In genomic region chr18:55327454-55327853, GRCh38 we compare ENCODE assay signal across 21 cellular contexts.
A peak's percentile ranks its signal among the peaks of the same experiment; 100 is the strongest.
DNase-seq lines count a peak whose midpoint lies in the region; ATAC-seq and TF ChIP-seq lines count a peak whose summit lies in the region.
"Had no signal": no experiment of that assay in that cellular context is flagged by ENCODE, and none has a peak within 500 bp of the region (broad histone marks: within the 10 kb centered on the region; RNA-seq: fewer than 3 reads in every experiment).

No MANE protein-coding gene starts in this region.

- intact Hi-C loops in heart left ventricle (cut with DNase I) (loop anchor here in 5 of 10 donors (5.0 to 10.0 kb wide), 5 partner anchors 85 to 1247 kb away; partner anchors contain the start of gene TCF4 (in 1 of the 5)), left cardiac atrium (cut with DNase I) (loop anchor here in 1 of 2 donors (10.0 kb wide), 1 partner anchor 457 kb away; no protein-coding TSS in a partner anchor), psoas muscle (cut with DNase I) (loop anchor here (5.0 to 10.0 kb wide), 3 partner anchors 233 to 1247 kb away; no protein-coding TSS in a partner anchor), uterus (cut with DNase I; ENCODE audit: low total_unique reads) (loop anchor here (10.0 kb wide), 1 partner anchor 77 kb away; no protein-coding TSS in a partner anchor)

- no peak for TF ChIP-seq CTCF in heart left ventricle (IDR thresholded peaks at IDR 0.05)
- TF ChIP-seq CTCF in chondrocyte (IDR thresholded peaks at IDR 0.05): no peak
- no peak for TF ChIP-seq CTCF in psoas muscle (IDR thresholded peaks at IDR 0.05)
- TF ChIP-seq CTCF in uterus (IDR thresholded peaks at IDR 0.05): no peak

- no peaks in the 10 kb centered on the region for H3K9me3 Mint-ChIP-seq in chondrocyte (ENCODE audit: low read depth)
- H3K9me3 Mint-ChIP-seq: activated CD4-positive, alpha-beta memory T cell treated with anti-CD3 and anti-CD28 coated beads, Interleukin-2, amount 10 ng/mL, durations not matched to agents 7 days and 5 days; type B pancreatic cell had no signal

- H3K4me1 Mint-ChIP-seq in chondrocyte (ENCODE audit: low read depth): peaks cover 41% of the 10 kb centered on the region
- H3K4me1 Mint-ChIP-seq: activated CD4-positive, alpha-beta memory T cell treated with anti-CD3 and anti-CD28 coated beads, Interleukin-2, amount 10 ng/mL, durations not matched to agents 7 days and 5 days had no signal

- H3K36me3 Mint-ChIP-seq in chondrocyte (ENCODE audit: low read depth): no peaks in the 10 kb centered on the region
- H3K36me3 Mint-ChIP-seq: CD4-positive, alpha-beta memory T cell; type B pancreatic cell had no signal

- no peak for DNase-seq in heart left ventricle
- DNase-seq in left cardiac atrium: no peak
- DNase-seq in chondrocyte (ENCODE audit: low spot score): no peak
- DNase-seq in psoas muscle: no peak
- DNase-seq in uterus: no peak
- no peak for DNase-seq in DMS153 treated with DMSO at 0.1 percent for 48 hours (lab: John Stamatoyannopoulos, UW; ENCODE audit: unreplicated experiment)
- no peak for DNase-seq in cerebellar nuclear complex (lab: John Stamatoyannopoulos, UW)
- DNase-seq: activated CD4-positive, alpha-beta memory T cell treated with anti-CD3 and anti-CD28 coated beads, Interleukin-2, amount 10 ng/mL, durations not matched to agents 7 days and 5 days; activated naive CD4-positive, alpha-beta T cell treated with Interleukin-2 at 50 U/mL for 16 hours; anterior cingulate cortex; CD4-positive, alpha-beta memory T cell; DMS79 treated with DMSO at 0.1 percent for 48 hours; kidney glomerular epithelial cell; NCI-H1417 treated with DMSO at 0.1 percent for 48 hours; NCI-H774; stimulated activated CD4-positive, alpha-beta T cell treated with anti-CD3 and anti-CD28 coated beads, Interleukin-15, amount 100 ng/mL, for 24 hours; T-helper 2 cell had no signal

- H3K4me3 ChIP-seq in heart left ventricle: no peak overlapping the region
- H3K4me3 ChIP-seq in psoas muscle: no peak overlapping the region
- H3K4me3 ChIP-seq in uterus: no peak overlapping the region
- H3K4me3 ChIP-seq: SJSA1 had no signal

- ATAC-seq in heart left ventricle: no peak
- no peak for ATAC-seq in left cardiac atrium
- no peak for ATAC-seq in psoas muscle
- ATAC-seq in GM18505 (IDR thresholded peaks at IDR 0.05; ENCODE audit: unreplicated experiment): no peak
- ATAC-seq: Panc1 had no signal

- TF ChIP-seq POLR2A in heart left ventricle (IDR thresholded peaks at IDR 0.05) (no peak), uterus (IDR thresholded peaks at IDR 0.05) (no peak), GM18505 (IDR thresholded peaks at IDR 0.05; ENCODE audit: borderline replicate concordance, extremely low read depth, insufficient read depth, insufficient read length) (no peak)

- no peaks in the 10 kb centered on the region for H3K27me3 Mint-ChIP-seq in chondrocyte (ENCODE audit: low read depth)

- H3K9me3 ChIP-seq in heart left ventricle: no peaks in the 10 kb centered on the region
- no peaks in the 10 kb centered on the region for H3K9me3 ChIP-seq in psoas muscle
- H3K9me3 ChIP-seq in uterus: no peaks in the 10 kb centered on the region
- H3K9me3 ChIP-seq: SJSA1 had no signal

- no peak overlapping the region for H3K4me3 Mint-ChIP-seq in chondrocyte (ENCODE audit: unreplicated experiment)
- H3K4me3 Mint-ChIP-seq: activated CD4-positive, alpha-beta memory T cell treated with anti-CD3 and anti-CD28 coated beads, Interleukin-2, amount 10 ng/mL, durations not matched to agents 7 days and 5 days; CD4-positive, alpha-beta memory T cell; type B pancreatic cell had no signal

- peak overlapping the region in 11 of 12 donors; percentile 59 to 80 (median 67) for H3K27ac ChIP-seq in heart left ventricle
- H3K27ac ChIP-seq in psoas muscle: peak overlapping the region; percentile 89
- peak overlapping the region; percentile 40 to 75 for H3K27ac ChIP-seq in uterus
- H3K27ac ChIP-seq: SJSA1 had no signal

- H3K36me3 ChIP-seq in heart left ventricle (no peaks in the 10 kb centered on the region), psoas muscle (ENCODE audit: insufficient read depth in 1 of 2, low read depth in 1 of 2) (no peaks in the 10 kb centered on the region), uterus (no peaks in the 10 kb centered on the region)
- H3K36me3 ChIP-seq: SJSA1 had no signal

- H3K4me1 ChIP-seq in heart left ventricle (peaks cover 0 to 74% (median 58%) of the 10 kb centered on the region in 12 donors), psoas muscle (peaks cover 47% of the 10 kb centered on the region), uterus (peaks cover 0 to 7% of the 10 kb centered on the region in 2 donors)

- H3K27ac Mint-ChIP-seq in chondrocyte (ENCODE audit: unreplicated experiment): peak overlapping the region; percentile 83
- H3K27ac Mint-ChIP-seq: activated CD4-positive, alpha-beta memory T cell treated with anti-CD3 and anti-CD28 coated beads, Interleukin-2, amount 10 ng/mL, durations not matched to agents 7 days and 5 days; CD4-positive, alpha-beta memory T cell; type B pancreatic cell had no signal

- WGBS in heart left ventricle, 4 donors: 94 to 96% (median 95%) methylated on average over 1 of the region's 1 CpG
- 96 to 98% (median 96%) methylated on average over 1 of the region's 1 CpG for WGBS in psoas muscle, 3 donors

- H3K27me3 ChIP-seq in heart left ventricle (no peaks in the 10 kb centered on the region), psoas muscle (ENCODE audit: insufficient read depth in 3 of 3, low read length in 2 of 3) (no peaks in the 10 kb centered on the region), uterus (no peaks in the 10 kb centered on the region)
- H3K27me3 ChIP-seq: SJSA1 had no signal
